In genomic region chr1:150976879-150977694, GRCh38 we compare ENCODE assay signal across 8 cellular contexts. TPM values are rescaled to one million over a fixed set of nuclear protein-coding genes. Genes with fewer than 3 reads are reported as not detected.
DNase-seq lines count a peak whose midpoint lies in the region; ATAC-seq and TF ChIP-seq lines count a peak whose summit lies in the region.

No MANE protein-coding gene starts in this region.

- H3K36me3 ChIP-seq in hepatocyte (replicated peaks; ENCODE audit: insufficient read depth, low read depth) (no peaks in the 10 kb centered on the region), gastrocnemius medialis (no peaks in the 10 kb centered on the region)

- CTCF ChIA-PET in T-cell (lab: Charles Lee): interaction anchor here in 1 of 2 donors (0.9 to 1.7 kb wide), 3 partner anchors 18 to 275 kb away, joined by 3 to 4 read pairs (median 3); no protein-coding TSS in a partner anchor

- POLR2A ChIA-PET in T-cell (lab: Charles Lee): no interaction called here
- POLR2A ChIA-PET in activated naive CD8-positive, alpha-beta T cell treated with anti-CD3 and anti-CD28 coated beads, Interleukin-2, amount 10 ng/mL, durations not matched to agents 7 days and 5 days (lab: Charles Lee): interaction anchor here (0.7 to 1.7 kb wide), 5 partner anchors 9 to 180 kb away, joined by 3 to 4 read pairs (median 4); partner anchors contain the start of genes MINDY1 and TNFAIP8L2

- H3K4me3 ChIP-seq in hepatocyte (no peak overlapping the region), gastrocnemius medialis (no peak overlapping the region)

- no peaks in the 10 kb centered on the region for H3K27me3 ChIP-seq in hepatocyte
- no peaks in the 10 kb centered on the region for H3K27me3 ChIP-seq in gastrocnemius medialis

- no peak overlapping the region for H2AFZ ChIP-seq in hepatocyte

- intact Hi-C loops in gastrocnemius medialis (cut with DNase I; ENCODE audit: low total_unique reads): loop anchor here (1.0 to 5.0 kb wide), 4 partner anchors 50 to 398 kb away; partner anchors contain the start of genes ENSA, GOLPH3L, MCL1 and SETDB1

- H3K27me3 Mint-ChIP-seq in T-cell: no peaks in the 10 kb centered on the region
- H3K27me3 Mint-ChIP-seq in activated naive CD8-positive, alpha-beta T cell treated with anti-CD3 and anti-CD28 coated beads, Interleukin-2, amount 10 ng/mL, durations not matched to agents 7 days and 5 days: peaks cover 2% of the 10 kb centered on the region

- peaks cover 4% of the 10 kb centered on the region for H4K20me1 ChIP-seq in hepatocyte (ENCODE audit: insufficient read depth, poor library complexity, severe bottlenecking)

- peak; percentile 14 to 40 (median 33) for ATAC-seq in T-cell (replicated peaks in 1 of 4)
- no peak for ATAC-seq in activated naive CD8-positive, alpha-beta T cell treated with anti-CD3 and anti-CD28 coated beads, Interleukin-2, amount 10 ng/mL, durations not matched to agents 7 days and 5 days (ENCODE audit: low read depth)
- ATAC-seq in gastrocnemius medialis: peak; percentile 60 to 64
- no peak for ATAC-seq in HG03139 (IDR thresholded peaks at IDR 0.05; ENCODE audit: unreplicated experiment)
- no peak for ATAC-seq in HG03097 (IDR thresholded peaks at IDR 0.05; ENCODE audit: low FRiP score, unreplicated experiment)

- no peaks in the 10 kb centered on the region for H3K9me2 ChIP-seq in hepatocyte (replicated peaks; ENCODE audit: insufficient read depth)

- TF ChIP-seq CTCF in hepatocyte (IDR thresholded peaks at IDR 0.05; ENCODE audit: poor library complexity) (no peak), gastrocnemius medialis (IDR thresholded peaks at IDR 0.05 in 4 of 5, conservative IDR thresholded peaks at IDR 0.05 in 1 of 5) (no peak)

- peak overlapping the region; percentile 94 for H3K27ac ChIP-seq in hepatocyte
- H3K27ac ChIP-seq in gastrocnemius medialis: peak overlapping the region; percentile 73 to 86 (median 78)

- peak; percentile 37 to 44 for TF ChIP-seq POLR2A in gastrocnemius medialis (IDR thresholded peaks at IDR 0.05)

- no peaks in the 10 kb centered on the region for H3K9me3 ChIP-seq in hepatocyte (ENCODE audit: low read depth)
- H3K9me3 ChIP-seq in gastrocnemius medialis: no peaks in the 10 kb centered on the region

- H3K79me2 ChIP-seq in hepatocyte: peaks cover 30% of the 10 kb centered on the region

- 56% methylated on average over 11 of the region's 11 CpGs for WGBS in hepatocyte (ENCODE audit: low lambda C conversion rate, missing lambda C conversion rate)

- in situ Hi-C loops in gastrocnemius medialis (cut with MboI; ENCODE audit: low sequenced_read_pairs in 4 of 4): no loop called here

- H3K4me1 Mint-ChIP-seq in T-cell: peaks cover 52 to 56% (median 55%) of the 10 kb centered on the region in 3 donors
- H3K4me1 Mint-ChIP-seq in activated naive CD8-positive, alpha-beta T cell treated with anti-CD3 and anti-CD28 coated beads, Interleukin-2, amount 10 ng/mL, durations not matched to agents 7 days and 5 days: peaks cover 33% of the 10 kb centered on the region

- H3K36me3 Mint-ChIP-seq in T-cell: no peaks in the 10 kb centered on the region
- H3K36me3 Mint-ChIP-seq in activated naive CD8-positive, alpha-beta T cell treated with anti-CD3 and anti-CD28 coated beads, Interleukin-2, amount 10 ng/mL, durations not matched to agents 7 days and 5 days: no peaks in the 10 kb centered on the region

- DNase-seq in NCI-H2227 (lab: John Stamatoyannopoulos, UW; ENCODE audit: unreplicated experiment) (peak; percentile 27), NCI-H2227 treated with DMSO at 0.1 percent for 48 hours (lab: John Stamatoyannopoulos, UW) (no peak), T-cell (peak; percentile 27 to 75 (median 57)), hepatocyte (ENCODE audit: low spot score) (peak; percentile 76), gastrocnemius medialis (peak; percentile 83 to 92)
- peak; percentile 58 for DNase-seq in activated naive CD8-positive, alpha-beta T cell treated with anti-CD3 and anti-CD28 coated beads, Interleukin-2, amount 10 ng/mL, durations not matched to agents 7 days and 5 days

- peaks cover 58% of the 10 kb centered on the region for H3K4me1 ChIP-seq in hepatocyte (ENCODE audit: insufficient read depth)
- peaks cover 34 to 36% of the 10 kb centered on the region in 2 donors for H3K4me1 ChIP-seq in gastrocnemius medialis

- H3K27ac Mint-ChIP-seq in T-cell: peak overlapping the region; percentile 79 to 94
- H3K27ac Mint-ChIP-seq in activated naive CD8-positive, alpha-beta T cell treated with anti-CD3 and anti-CD28 coated beads, Interleukin-2, amount 10 ng/mL, durations not matched to agents 7 days and 5 days: peak overlapping the region; percentile 49

- H3K9me3 Mint-ChIP-seq in T-cell: no peaks in the 10 kb centered on the region
- H3K9me3 Mint-ChIP-seq in activated naive CD8-positive, alpha-beta T cell treated with anti-CD3 and anti-CD28 coated beads, Interleukin-2, amount 10 ng/mL, durations not matched to agents 7 days and 5 days: no peaks in the 10 kb centered on the region

- H3K4me2 ChIP-seq in hepatocyte: peak overlapping the region; percentile 28

- peak overlapping the region; percentile 76 to 89 (median 79) for H3K4me3 Mint-ChIP-seq in T-cell
- H3K4me3 Mint-ChIP-seq in activated naive CD8-positive, alpha-beta T cell treated with anti-CD3 and anti-CD28 coated beads, Interleukin-2, amount 10 ng/mL, durations not matched to agents 7 days and 5 days: peak overlapping the region; percentile 71

RNA-seq across cellular contexts. Expression of gene CERS2, which starts 2.5 kb away (rescaled TPM):
- 100 to 1,000 TPM in 4 of 5 donors, 10 to 100 TPM in 1; 74.3 to 153 (median 135) TPM for total RNA-seq in T-cell
- total RNA-seq in activated naive CD8-positive, alpha-beta T cell treated with anti-CD3 and anti-CD28 coated beads, Interleukin-2, amount 10 ng/mL, durations not matched to agents 7 days and 5 days: 100 to 1,000 TPM; 153 TPM
- 267 and 268 TPM in 2 replicates for total RNA-seq in hepatocyte
- polyA plus RNA-seq in hepatocyte: 210 and 277 TPM in 2 replicates
- 10 to 100 TPM; 15.0 to 29.1 (median 24.0) TPM for total RNA-seq in gastrocnemius medialis

RNA-seq across cellular contexts. Expression of gene ANXA9, which starts 5.0 kb away (rescaled TPM):
- total RNA-seq in T-cell: under 1 TPM in 2 of 5 donors, not detected in 3; 0.15 to 0.16 TPM
- total RNA-seq in activated naive CD8-positive, alpha-beta T cell treated with anti-CD3 and anti-CD28 coated beads, Interleukin-2, amount 10 ng/mL, durations not matched to agents 7 days and 5 days: not detected
- total RNA-seq in hepatocyte: 7.5 and 7.9 TPM in 2 replicates
- 8.8 and 9.0 TPM in 2 replicates for polyA plus RNA-seq in hepatocyte
- total RNA-seq in gastrocnemius medialis: not detected

RNA-seq across cellular contexts. Expression of gene MINDY1, which starts 29.6 kb away (rescaled TPM):
- total RNA-seq in T-cell: 10 to 100 TPM; 15.3 to 26.8 (median 19.0) TPM
- 10 to 100 TPM; 11.5 to 12.7 TPM for total RNA-seq in activated naive CD8-positive, alpha-beta T cell treated with anti-CD3 and anti-CD28 coated beads, Interleukin-2, amount 10 ng/mL, durations not matched to agents 7 days and 5 days
- total RNA-seq in hepatocyte: 15.9 and 18.5 TPM in 2 replicates
- polyA plus RNA-seq in hepatocyte: 5.8 and 7.6 TPM in 2 replicates
- total RNA-seq in gastrocnemius medialis: 10 to 100 TPM; 13.4 to 22.8 (median 19.7) TPM

RNA-seq across cellular contexts. Expression of gene PRUNE1, which starts 31.2 kb away (rescaled TPM):
- 10 to 100 TPM; 15.3 to 31.3 (median 24.9) TPM for total RNA-seq in T-cell
- 10 to 100 TPM; 22.9 to 23.2 TPM for total RNA-seq in activated naive CD8-positive, alpha-beta T cell treated with anti-CD3 and anti-CD28 coated beads, Interleukin-2, amount 10 ng/mL, durations not matched to agents 7 days and 5 days
- 20.3 and 26.5 TPM in 2 replicates for total RNA-seq in hepatocyte
- polyA plus RNA-seq in hepatocyte: 15.1 and 21.6 TPM in 2 replicates
- total RNA-seq in gastrocnemius medialis: 10 to 100 TPM; 24.0 to 35.6 (median 29.1) TPM

RNA-seq across cellular contexts. Expression of gene SETDB1, which starts 50.9 kb away (rescaled TPM):
- total RNA-seq in T-cell: 10 to 100 TPM; 44.5 to 72.6 (median 62.5) TPM
- 10 to 100 TPM; 64.0 to 64.6 TPM for total RNA-seq in activated naive CD8-positive, alpha-beta T cell treated with anti-CD3 and anti-CD28 coated beads, Interleukin-2, amount 10 ng/mL, durations not matched to agents 7 days and 5 days
- total RNA-seq in hepatocyte: 33.7 and 41.4 TPM in 2 replicates
- polyA plus RNA-seq in hepatocyte: 10.7 and 12.9 TPM in 2 replicates
- total RNA-seq in gastrocnemius medialis: 10 to 100 TPM; 13.7 to 20.8 (median 17.3) TPM

Comparison
In these comparisons a context has a peak if more than half of its experiments do, and no peak if none do; other contexts are left out.
1. ATAC-seq: peak in T-cell (4 of 4) and gastrocnemius medialis (2 of 2); none in activated naive CD8-positive, alpha-beta T cell treated with anti-CD3 and anti-CD28 coated beads, Interleukin-2, amount 10 ng/mL, durations not matched to agents 7 days and 5 days (single experiment), HG03139 (single experiment) and HG03097 (single experiment).